ENCODE assay signal across 1 cellular context in the genomic region with DNA sequence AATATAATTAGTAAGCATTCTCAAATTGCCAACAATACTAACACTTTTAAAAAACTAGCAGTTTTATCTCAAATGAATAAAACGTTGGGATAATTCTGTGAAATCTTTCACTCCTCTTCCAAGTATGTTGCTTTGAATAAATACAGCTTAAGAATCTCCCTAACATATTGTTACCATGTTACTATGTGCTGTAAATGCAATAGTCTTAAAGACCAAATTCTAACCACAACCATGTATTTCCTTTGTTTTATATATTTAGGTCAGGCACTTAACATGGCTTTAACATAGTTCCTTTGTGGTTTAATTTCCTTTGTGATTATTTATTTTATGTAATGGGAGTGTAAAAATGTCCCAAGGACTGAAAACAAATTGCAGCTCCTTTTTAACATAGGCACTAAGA.
TF ChIP-seq lines count a peak whose summit lies in the region.

No MANE protein-coding gene starts in this region.

TF ChIP-seq in K562, 482 proteins besides CTCF, POLR2A, EP300 and RAD21:
- TF ChIP-seq SAP30 (IDR thresholded peaks at IDR 0.05; ENCODE audit: borderline replicate concordance, insufficient read depth, low read depth, low read length, poor library complexity, severe bottlenecking), result no peak
- TF ChIP-seq ZNF316 (IDR thresholded peaks at IDR 0.05), result peak; percentile 27; the same call in 1 of the 2 replicates
- TF ChIP-seq HDGF (IDR thresholded peaks at IDR 0.05), result no peak
